In genomic region chr6:113630738-113631535, GRCh38 we compare ENCODE assay signal across 8 cellular contexts.
DNase-seq lines count a peak whose midpoint lies in the region; ATAC-seq and TF ChIP-seq lines count a peak whose summit lies in the region.

No MANE protein-coding gene starts in this region.

- CTCF ChIA-PET in RWPE1 (lab: Yijun Ruan, JAX) (interaction anchor here (0.6 kb wide), 1 partner anchor 172 kb away, joined by 3 read pairs; no protein-coding TSS in a partner anchor), A673 (lab: Charles Lee) (no interaction called here)

- POLR2A ChIA-PET in RWPE1 (lab: Yijun Ruan, JAX; ENCODE audit: low non-redundant PET) (no interaction called here), A673 (lab: Charles Lee; ENCODE audit: low non-redundant PET) (no interaction called here)

- H3K36me3 ChIP-seq in neutrophil: no peaks in the 10 kb centered on the region
- H3K36me3 ChIP-seq in A673 (ENCODE audit: insufficient read depth, low read length, poor library complexity, severe bottlenecking): no peaks in the 10 kb centered on the region

- peak; percentile 53 for ATAC-seq in HG02938 (IDR thresholded peaks at IDR 0.05; ENCODE audit: unreplicated experiment)

- BruUV-seq in A673 (replicated peaks; lab: Mats Ljungman, UMichigan): no TSS peak

- H3K9me3 ChIP-seq in neutrophil (no peaks in the 10 kb centered on the region), A673 (ENCODE audit: low read depth, low read length, poor library complexity, severe bottlenecking) (no peaks in the 10 kb centered on the region)

- H3K4me3 ChIP-seq in epithelial cell of esophagus (ENCODE audit: low read length) (no peak overlapping the region), neutrophil (ENCODE audit: low read depth in 1 of 2, low read length in 1 of 2) (peak overlapping the region; percentile 17 to 48), A673 (ENCODE audit: low read depth, low read length, poor library complexity, severe bottlenecking) (no peak overlapping the region)

- H3K4me1 ChIP-seq in neutrophil (ENCODE audit: control insufficient read depth in 1 of 2, insufficient read depth in 1 of 2, low read depth in 1 of 2, low read length in 1 of 2) (peaks cover 60 to 70% of the 10 kb centered on the region in 2 experiments), A673 (ENCODE audit: insufficient read depth, low read length, poor library complexity, severe bottlenecking) (peaks cover 6% of the 10 kb centered on the region)

- peak; percentile 41 for DNase-seq in activated naive CD4-positive, alpha-beta T cell treated with Interleukin-2 at 50 U/mL for 16 hours
- DNase-seq in activated naive CD4-positive, alpha-beta T cell (lab: John Stamatoyannopoulos, UW): no peak
- no peak for DNase-seq in RWPE1 (ENCODE audit: low spot score)
- peak; percentile 79 for DNase-seq in epithelial cell of esophagus (ENCODE audit: low read depth)
- no peak for DNase-seq in A673 (ENCODE audit: low spot score)
- DNase-seq in NCI-H2227 treated with DMSO at 0.1 percent for 48 hours (lab: John Stamatoyannopoulos, UW): no peak

- TF ChIP-seq CTCF in RWPE1 (conservative IDR thresholded peaks at IDR 0.05; ENCODE audit: low read depth) (no peak), epithelial cell of esophagus (IDR thresholded peaks at IDR 0.05; ENCODE audit: insufficient read depth, low read depth, low read length, missing control alignments) (no peak), neutrophil (IDR thresholded peaks at IDR 0.05) (no peak), A673 (conservative IDR thresholded peaks at IDR 0.05; ENCODE audit: low read depth, low read length) (no peak)

- H3K27ac ChIP-seq in RWPE1: peak overlapping the region; percentile 36
- H3K27ac ChIP-seq in neutrophil: peak overlapping the region; percentile 95
- no peak overlapping the region for H3K27ac ChIP-seq in A673 (ENCODE audit: low read depth, low read length, poor library complexity, severe bottlenecking)

- intact Hi-C loops in A673 (cut with micrococcal nuclease; ENCODE audit: unreplicated experiment): loop anchor here (10.0 kb wide), 1 partner anchor 224 kb away; the partner anchor contains the start of gene MARCKS

- H3K27me3 ChIP-seq in neutrophil: no peaks in the 10 kb centered on the region
- no peaks in the 10 kb centered on the region for H3K27me3 ChIP-seq in A673 (replicated peaks; ENCODE audit: insufficient read depth, low read depth, low read length, poor library complexity)

Comparison
In these comparisons a context has a peak if more than half of its experiments do, and no peak if none do; other contexts are left out.
1. DNase-seq: peak in activated naive CD4-positive, alpha-beta T cell treated with Interleukin-2 at 50 U/mL for 16 hours (single experiment) and epithelial cell of esophagus (single experiment); none in activated naive CD4-positive, alpha-beta T cell (0 of 4), RWPE1 (single experiment), A673 (single experiment) and NCI-H2227 treated with DMSO at 0.1 percent for 48 hours (single experiment).
2. H3K4me3 ChIP-seq: peak in neutrophil (2 of 2); none in epithelial cell of esophagus (single experiment) and A673 (single experiment).